In genomic region chr4:42656986-42657792, GRCh38 we compare ENCODE assay signal across 8 cellular contexts. TPM values are rescaled to one million over a fixed set of nuclear protein-coding genes. Genes with fewer than 3 reads are reported as not detected.
DNase-seq lines count a peak whose midpoint lies in the region; FAIRE-seq and TF ChIP-seq lines count a peak whose summit lies in the region.

Gene ATP8A1, minus strand, starts transcription at chr4:42657105. Its CDS starts 232 bp downstream, at chr4:42656873.

- H3K9me3 ChIP-seq in SJSA1 (replicated peaks) = no peaks in the 10 kb centered on the region
- no peaks in the 10 kb centered on the region for H3K9me3 ChIP-seq in neuron (ENCODE audit: low read length)

- peak within 1 kb of the TSS; percentile 62 for H3K27ac ChIP-seq in SJSA1

- H2AFZ ChIP-seq in neuron (ENCODE audit: low read depth, low read length) = peak within 1 kb of the TSS; percentile 95

- H3K36me3 ChIP-seq in SJSA1 (no peaks in the 10 kb centered on the region), neuron (ENCODE audit: insufficient read depth, low read length) (no peaks in the 10 kb centered on the region)

- no peak for TF ChIP-seq CTCF in HFF-Myc (IDR thresholded peaks at IDR 0.05; ENCODE audit: low read depth, low read length, missing control alignments)

- H3K4me3 ChIP-seq in HFF-Myc (replicated peaks; ENCODE audit: low read depth, low read length) = peak within 1 kb of the TSS; percentile 51
- H3K4me3 ChIP-seq in SJSA1 = peak within 1 kb of the TSS; percentile 50
- peak within 1 kb of the TSS; percentile 75 for H3K4me3 ChIP-seq in neuron (ENCODE audit: low read length)

- H3K4me1 ChIP-seq in SJSA1 (replicated peaks) = peaks cover 9% of the 10 kb centered on the region; the same call in 1 of the 2 replicates
- H3K4me1 ChIP-seq in neuron (ENCODE audit: insufficient read depth, low read length) = peaks cover 10% of the 10 kb centered on the region

- DNase-seq in GM04503 (ENCODE audit: low read depth) (peak; percentile 34), HFF-Myc (ENCODE audit: extremely low read depth, low read depth) (peak; percentile 43), MV-4-11 (lab: John Stamatoyannopoulos, UW) (peak; percentile 75), SJSA1 (ENCODE audit: low read depth in 1 of 2, low spot score in 2 of 2) (peak; percentile 70 to 79), frontal cortex (ENCODE audit: low spot score in 2 of 2) (peak; percentile 96), stromal cell of bone marrow (ENCODE audit: low read depth) (peak; percentile 73)
- DNase-seq in activated naive CD4-positive, alpha-beta T cell (lab: John Stamatoyannopoulos, UW) = peak; percentile 78 to 96 (median 84)

- H3K27me3 ChIP-seq in SJSA1 (replicated peaks) (no peaks in the 10 kb centered on the region), neuron (ENCODE audit: insufficient read depth, low read length) (peaks cover 33% of the 10 kb centered on the region)

- FAIRE-seq in frontal cortex (lab: Jason Lieb, UNC) = no peak

RNA-seq across cellular contexts. Expression of gene ATP8A1, which starts in this region (rescaled TPM):
- 0.42 and 0.53 TPM in 2 replicates for total RNA-seq in SJSA1 (2014; rRNA removed; shearing (Covaris generic))
- total RNA-seq in frontal cortex = 171 TPM

Comparison
In these comparisons a context has a peak if more than half of its experiments do, and no peak if none do; other contexts are left out.
1. Peak in every context shown above with its lines: DNase-seq, H3K4me3 ChIP-seq and H3K27ac ChIP-seq.
2. RNA of gene ATP8A1 (total RNA-seq): 171 TPM in frontal cortex (single experiment); 0.42 to 0.53 TPM in SJSA1; every median in the first group is over 100 times any median in the second.
3. Peak in DNase-seq, H3K4me3 ChIP-seq and H3K27ac ChIP-seq in SJSA1; RNA of the gene not detected or under 1 TPM.
4. DNase-seq: peak in every context shown above with its lines; median percentile 96 in frontal cortex; 84 in activated naive CD4-positive, alpha-beta T cell; 75 in MV-4-11; 74 in SJSA1; 73 in stromal cell of bone marrow; 43 in HFF-Myc; 34 in GM04503.